ENCODE assay signal across 17 cellular contexts in the genomic region with DNA sequence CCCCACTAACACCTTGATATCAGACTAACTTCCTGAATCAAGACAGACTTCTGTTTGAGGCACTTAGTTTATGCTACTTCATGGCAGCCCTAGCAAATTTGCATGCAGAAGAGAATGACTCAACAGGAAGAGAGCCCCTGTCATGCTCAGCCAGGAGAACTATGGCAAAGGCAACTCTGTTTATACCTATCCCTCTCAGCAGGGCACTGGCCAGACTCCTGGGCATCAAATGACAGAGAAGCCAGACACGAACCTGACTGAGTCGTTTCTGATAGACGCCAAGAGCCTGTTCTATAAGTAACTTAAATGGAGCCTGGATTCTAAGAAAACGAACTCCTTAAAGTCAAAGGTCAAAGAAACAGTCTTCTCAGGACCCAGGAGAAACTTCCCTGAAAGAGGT. TPM values are rescaled to one million over a fixed set of nuclear protein-coding genes. Genes with fewer than 3 reads are reported as not detected.
DNase-seq lines count a peak whose midpoint lies in the region; ATAC-seq and TF ChIP-seq lines count a peak whose summit lies in the region.
"Had no signal": no experiment of that assay in that cellular context is flagged by ENCODE, and none has a peak within 500 bp of the region (broad histone marks: within the 10 kb centered on the region; RNA-seq: fewer than 3 reads in every experiment).

No MANE protein-coding gene starts in this region.

- peaks cover 7% of the 10 kb centered on the region for H3K4me1 Mint-ChIP-seq in activated naive CD8-positive, alpha-beta T cell treated with anti-CD3 and anti-CD28 coated beads, Interleukin-2, amount 50 U/mL, for 24 hours

- no peaks in the 10 kb centered on the region for H3K36me3 ChIP-seq in left lung
- H3K36me3 ChIP-seq: cardiac muscle cell had no signal

- TF ChIP-seq CTCF in left lung (IDR thresholded peaks at IDR 0.05): no peak

- no peaks in the 10 kb centered on the region for H3K27me3 ChIP-seq in left lung

- no peaks in the 10 kb centered on the region for H3K9me3 ChIP-seq in left lung

- in situ Hi-C loops in KBM-7 (cut with MboI; ENCODE audit: low pct_unique_long_range_greater_than_20kb, low sequenced_read_pairs): no loop called here

- no peak overlapping the region for H3K27ac ChIP-seq in left lung
- H3K27ac ChIP-seq: cardiac muscle cell, VCaP had no signal

- H3K4me3 ChIP-seq in left lung: no peak overlapping the region
- H3K4me3 ChIP-seq: cardiac muscle cell had no signal

- no peaks in the 10 kb centered on the region for H3K36me3 Mint-ChIP-seq in activated naive CD8-positive, alpha-beta T cell treated with anti-CD3 and anti-CD28 coated beads, Interleukin-2, amount 50 U/mL, for 24 hours (ENCODE audit: low read depth)
- H3K36me3 Mint-ChIP-seq: CD8-positive, alpha-beta T cell; IgD-negative memory B cell had no signal

- no peak overlapping the region for H3K27ac Mint-ChIP-seq in activated naive CD8-positive, alpha-beta T cell treated with anti-CD3 and anti-CD28 coated beads, Interleukin-2, amount 50 U/mL, for 24 hours
- H3K27ac Mint-ChIP-seq: activated T-cell treated with anti-CD3 and anti-CD28 coated beads, Interleukin-2, amount 50 U/mL, for 24 hours; CD8-positive, alpha-beta T cell; progenitor cell of endocrine pancreas had no signal

- H3K27me3 Mint-ChIP-seq in activated naive CD8-positive, alpha-beta T cell treated with anti-CD3 and anti-CD28 coated beads, Interleukin-2, amount 50 U/mL, for 24 hours: no peaks in the 10 kb centered on the region

- DNase-seq in EH (ENCODE audit: low read depth) (peak; percentile 2), KBM-7 (peak; percentile 29), left lung (no peak), HUDEP-2 (lab: John Stamatoyannopoulos, UW; ENCODE audit: unreplicated experiment in 76 of 76) (no peak)
- no peak for DNase-seq in activated naive CD8-positive, alpha-beta T cell treated with anti-CD3 and anti-CD28 coated beads, Interleukin-2, amount 50 U/mL, for 24 hours
- DNase-seq in effector CD4-positive, alpha-beta T cell: no peak
- DNase-seq: activated T-cell treated with anti-CD3 and anti-CD28 coated beads, Interleukin-2, amount 50 U/mL, for 24 hours; CD8-positive, alpha-beta T cell; erythroblast; SHP77 treated with DMSO at 0.1 percent for 48 hours; stimulated activated CD4-positive, alpha-beta T cell treated with anti-CD3 and anti-CD28 coated beads, Interleukin-2, amount 100 ng/mL, for 48 hours had no signal

- no peaks in the 10 kb centered on the region for H3K9me3 Mint-ChIP-seq in activated naive CD8-positive, alpha-beta T cell treated with anti-CD3 and anti-CD28 coated beads, Interleukin-2, amount 50 U/mL, for 24 hours
- H3K9me3 Mint-ChIP-seq: activated T-cell treated with anti-CD3 and anti-CD28 coated beads, Interleukin-2, amount 50 U/mL, for 24 hours; CD8-positive, alpha-beta T cell; IgD-negative memory B cell had no signal

- no peaks in the 10 kb centered on the region for H3K4me1 ChIP-seq in left lung

- peak; percentile 54 for ATAC-seq in activated naive CD8-positive, alpha-beta T cell treated with anti-CD3 and anti-CD28 coated beads, Interleukin-2, amount 50 U/mL, for 24 hours
- ATAC-seq in left lung (peak; percentile 38), GM18861 (IDR thresholded peaks at IDR 0.05; ENCODE audit: unreplicated experiment) (no peak), GM19324 (IDR thresholded peaks at IDR 0.05; ENCODE audit: low FRiP score, unreplicated experiment) (no peak)
- ATAC-seq: CD8-positive, alpha-beta T cell had no signal

- intact Hi-C loops in left lung (cut with DNase I): no loop called here

- no peak overlapping the region for H3K4me3 Mint-ChIP-seq in activated naive CD8-positive, alpha-beta T cell treated with anti-CD3 and anti-CD28 coated beads, Interleukin-2, amount 50 U/mL, for 24 hours
- H3K4me3 Mint-ChIP-seq: activated T-cell treated with anti-CD3 and anti-CD28 coated beads, Interleukin-2, amount 50 U/mL, for 24 hours; CD8-positive, alpha-beta T cell; IgD-negative memory B cell had no signal

RNA-seq across cellular contexts. Expression of gene UNC5B, which starts 50.9 kb away (rescaled TPM):
- 10 to 100 TPM; 14.4 to 20.3 TPM for total RNA-seq in left lung

Comparison
In these comparisons a context has a peak if more than half of its experiments do, and no peak if none do; other contexts are left out.
1. DNase-seq: peak in EH (single experiment) and KBM-7 (single experiment); none in activated naive CD8-positive, alpha-beta T cell treated with anti-CD3 and anti-CD28 coated beads, Interleukin-2, amount 50 U/mL, for 24 hours (single experiment), left lung (0 of 2), effector CD4-positive, alpha-beta T cell (single experiment) and HUDEP-2 (0 of 76).
2. ATAC-seq: peak in activated naive CD8-positive, alpha-beta T cell treated with anti-CD3 and anti-CD28 coated beads, Interleukin-2, amount 50 U/mL, for 24 hours (single experiment) and left lung (single experiment); none in GM18861 (single experiment) and GM19324 (single experiment).